ENCODE assay signal across 1 cellular context in the genomic region with DNA sequence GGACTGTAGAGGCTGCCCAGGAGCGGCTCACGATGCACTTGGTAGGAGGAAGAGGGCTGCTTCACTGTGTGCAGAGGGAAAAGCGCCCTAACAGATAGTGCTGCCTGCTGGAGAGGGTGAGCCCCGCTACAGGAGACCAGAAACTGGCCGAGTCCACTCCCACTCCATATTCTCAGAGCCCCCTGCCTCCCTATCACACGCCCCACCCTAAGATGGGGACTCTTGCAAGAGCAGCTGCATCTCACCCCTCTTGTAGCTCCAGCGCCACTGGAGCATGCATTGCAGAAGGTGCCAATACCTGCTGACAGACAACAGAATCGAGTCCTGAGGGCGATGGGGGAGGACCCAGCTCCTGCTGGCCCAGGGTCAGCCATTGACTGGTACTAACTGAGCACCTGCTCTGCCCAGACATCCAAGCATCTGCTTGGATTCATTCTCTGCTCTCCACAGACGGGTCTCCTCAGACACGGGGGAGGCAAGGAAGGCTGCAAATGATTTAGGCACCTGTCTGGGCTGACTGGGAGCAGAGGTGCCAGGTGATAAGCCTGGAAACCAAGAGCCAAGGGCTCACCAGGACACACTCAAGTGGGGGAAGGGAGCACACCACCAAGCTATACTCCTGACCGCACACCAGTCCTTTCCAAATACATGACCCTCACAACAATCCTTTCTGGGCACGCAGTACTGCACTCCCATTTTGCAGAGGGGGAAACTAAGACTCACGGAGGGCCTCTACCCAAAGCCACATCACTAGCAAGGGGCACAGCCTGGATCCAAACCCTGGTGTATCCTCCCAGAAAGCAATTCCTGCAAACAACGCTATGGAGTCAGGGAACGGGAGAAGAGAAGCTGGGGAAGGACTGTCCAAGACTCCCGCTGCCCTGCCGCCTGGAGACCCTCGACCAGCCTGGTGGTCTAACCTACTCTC.
TF ChIP-seq lines count a peak whose summit lies in the region.

No MANE protein-coding gene starts in this region.

TF ChIP-seq in SK-N-SH, 30 proteins besides CTCF, POLR2A, EP300 and RAD21:
- TF ChIP-seq, protein P1, sequence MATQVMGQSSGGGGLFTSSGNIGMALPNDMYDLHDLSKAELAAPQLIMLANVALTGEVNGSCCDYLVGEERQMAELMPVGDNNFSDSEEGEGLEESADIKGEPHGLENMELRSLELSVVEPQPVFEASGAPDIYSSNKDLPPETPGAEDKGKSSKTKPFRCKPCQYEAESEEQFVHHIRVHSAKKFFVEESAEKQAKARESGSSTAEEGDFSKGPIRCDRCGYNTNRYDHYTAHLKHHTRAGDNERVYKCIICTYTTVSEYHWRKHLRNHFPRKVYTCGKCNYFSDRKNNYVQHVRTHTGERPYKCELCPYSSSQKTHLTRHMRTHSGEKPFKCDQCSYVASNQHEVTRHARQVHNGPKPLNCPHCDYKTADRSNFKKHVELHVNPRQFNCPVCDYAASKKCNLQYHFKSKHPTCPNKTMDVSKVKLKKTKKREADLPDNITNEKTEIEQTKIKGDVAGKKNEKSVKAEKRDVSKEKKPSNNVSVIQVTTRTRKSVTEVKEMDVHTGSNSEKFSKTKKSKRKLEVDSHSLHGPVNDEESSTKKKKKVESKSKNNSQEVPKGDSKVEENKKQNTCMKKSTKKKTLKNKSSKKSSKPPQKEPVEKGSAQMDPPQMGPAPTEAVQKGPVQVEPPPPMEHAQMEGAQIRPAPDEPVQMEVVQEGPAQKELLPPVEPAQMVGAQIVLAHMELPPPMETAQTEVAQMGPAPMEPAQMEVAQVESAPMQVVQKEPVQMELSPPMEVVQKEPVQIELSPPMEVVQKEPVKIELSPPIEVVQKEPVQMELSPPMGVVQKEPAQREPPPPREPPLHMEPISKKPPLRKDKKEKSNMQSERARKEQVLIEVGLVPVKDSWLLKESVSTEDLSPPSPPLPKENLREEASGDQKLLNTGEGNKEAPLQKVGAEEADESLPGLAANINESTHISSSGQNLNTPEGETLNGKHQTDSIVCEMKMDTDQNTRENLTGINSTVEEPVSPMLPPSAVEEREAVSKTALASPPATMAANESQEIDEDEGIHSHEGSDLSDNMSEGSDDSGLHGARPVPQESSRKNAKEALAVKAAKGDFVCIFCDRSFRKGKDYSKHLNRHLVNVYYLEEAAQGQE (IDR thresholded peaks at IDR 0.05; ENCODE audit: low read depth, low read length): no peak
- TF ChIP-seq, protein P2, sequence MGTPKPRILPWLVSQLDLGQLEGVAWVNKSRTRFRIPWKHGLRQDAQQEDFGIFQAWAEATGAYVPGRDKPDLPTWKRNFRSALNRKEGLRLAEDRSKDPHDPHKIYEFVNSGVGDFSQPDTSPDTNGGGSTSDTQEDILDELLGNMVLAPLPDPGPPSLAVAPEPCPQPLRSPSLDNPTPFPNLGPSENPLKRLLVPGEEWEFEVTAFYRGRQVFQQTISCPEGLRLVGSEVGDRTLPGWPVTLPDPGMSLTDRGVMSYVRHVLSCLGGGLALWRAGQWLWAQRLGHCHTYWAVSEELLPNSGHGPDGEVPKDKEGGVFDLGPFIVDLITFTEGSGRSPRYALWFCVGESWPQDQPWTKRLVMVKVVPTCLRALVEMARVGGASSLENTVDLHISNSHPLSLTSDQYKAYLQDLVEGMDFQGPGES (IDR thresholded peaks at IDR 0.05; ENCODE audit: low read depth, low read length): no peak
- TF ChIP-seq POLR2AphosphoS5 (IDR thresholded peaks at IDR 0.05; ENCODE audit: low read depth, low read length) (no peak), NFIC (IDR thresholded peaks at IDR 0.05; ENCODE audit: borderline replicate concordance) (no peak), SIN3A (IDR thresholded peaks at IDR 0.05; ENCODE audit: borderline replicate concordance, low read depth, low read length) (no peak), YY1 (IDR thresholded peaks at IDR 0.05; ENCODE audit: low read depth) (no peak), NRF1 (IDR thresholded peaks at IDR 0.05; ENCODE audit: low read depth, low read length) (no peak)
- TF ChIP-seq, protein P3, sequence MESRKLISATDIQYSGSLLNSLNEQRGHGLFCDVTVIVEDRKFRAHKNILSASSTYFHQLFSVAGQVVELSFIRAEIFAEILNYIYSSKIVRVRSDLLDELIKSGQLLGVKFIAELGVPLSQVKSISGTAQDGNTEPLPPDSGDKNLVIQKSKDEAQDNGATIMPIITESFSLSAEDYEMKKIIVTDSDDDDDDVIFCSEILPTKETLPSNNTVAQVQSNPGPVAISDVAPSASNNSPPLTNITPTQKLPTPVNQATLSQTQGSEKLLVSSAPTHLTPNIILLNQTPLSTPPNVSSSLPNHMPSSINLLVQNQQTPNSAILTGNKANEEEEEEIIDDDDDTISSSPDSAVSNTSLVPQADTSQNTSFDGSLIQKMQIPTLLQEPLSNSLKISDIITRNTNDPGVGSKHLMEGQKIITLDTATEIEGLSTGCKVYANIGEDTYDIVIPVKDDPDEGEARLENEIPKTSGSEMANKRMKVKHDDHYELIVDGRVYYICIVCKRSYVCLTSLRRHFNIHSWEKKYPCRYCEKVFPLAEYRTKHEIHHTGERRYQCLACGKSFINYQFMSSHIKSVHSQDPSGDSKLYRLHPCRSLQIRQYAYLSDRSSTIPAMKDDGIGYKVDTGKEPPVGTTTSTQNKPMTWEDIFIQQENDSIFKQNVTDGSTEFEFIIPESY (IDR thresholded peaks at IDR 0.05; ENCODE audit: borderline replicate concordance, low read depth): no peak
